ENCODE assay signal across 8 cellular contexts in the genomic region with DNA sequence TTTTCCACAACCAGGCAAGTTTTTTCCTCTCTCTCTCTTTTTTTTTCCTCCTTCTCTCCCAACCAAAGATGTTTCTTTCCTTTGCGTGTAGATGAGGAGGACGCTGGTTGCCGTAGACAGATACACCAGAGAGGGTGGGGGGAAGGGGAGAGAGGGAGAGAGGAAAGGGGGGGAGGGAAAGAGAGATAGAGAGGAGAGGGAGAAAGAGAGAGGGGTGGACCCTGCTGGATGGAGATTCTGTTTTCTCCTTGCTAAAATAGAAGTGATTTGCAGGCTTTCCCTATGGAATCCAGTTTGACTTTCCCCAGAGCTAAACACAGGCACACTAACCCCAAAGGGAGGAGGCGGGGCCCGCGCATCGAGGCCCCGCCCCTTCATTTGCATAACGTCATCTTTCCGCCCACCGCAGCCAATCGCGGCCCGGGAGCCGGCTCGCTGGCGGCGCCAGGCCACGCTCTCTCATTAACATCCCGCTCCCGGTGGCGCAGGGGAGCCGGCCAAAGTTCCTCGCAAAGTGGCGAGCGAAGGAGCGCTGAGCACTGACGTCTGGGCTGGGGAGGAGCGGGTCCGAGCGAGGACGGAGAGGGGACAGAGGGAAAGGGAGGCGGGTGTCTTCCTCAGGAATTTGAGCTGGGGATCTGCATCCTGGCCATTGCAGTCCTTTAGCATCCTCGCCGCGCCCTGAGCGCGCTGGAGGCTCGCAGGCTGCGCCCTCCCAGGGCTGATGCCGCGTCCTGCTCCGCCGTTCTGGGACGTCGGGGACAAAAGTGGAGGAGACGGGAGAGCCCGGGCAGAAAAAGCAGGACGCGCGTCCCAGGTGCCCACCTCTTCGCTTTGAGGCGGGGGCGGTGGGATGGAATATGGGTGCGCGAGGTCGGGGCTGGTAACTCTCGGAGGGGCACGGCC. TPM values are rescaled to one million over a fixed set of nuclear protein-coding genes. Genes with fewer than 3 reads are reported as not detected.
DNase-seq lines count a peak whose midpoint lies in the region; ATAC-seq and TF ChIP-seq lines count a peak whose summit lies in the region.

No MANE protein-coding gene starts in this region.

- 0 out of 2 replicates have a peak, but pooled peaks have one; percentile 4 for TF ChIP-seq CTCF in AG10803 (conservative IDR thresholded peaks at IDR 0.05; ENCODE audit: low read length)
- no peak for TF ChIP-seq CTCF in epithelial cell of esophagus (IDR thresholded peaks at IDR 0.05; ENCODE audit: insufficient read depth, low read depth, low read length, missing control alignments)

- H3K4me3 ChIP-seq in AG10803 (ENCODE audit: low read length) (peak overlapping the region; percentile 93), epithelial cell of esophagus (ENCODE audit: low read length) (peak overlapping the region; percentile 18)

- ATAC-seq in HG03354 (IDR thresholded peaks at IDR 0.05; ENCODE audit: poor library complexity, severe bottlenecking, unreplicated experiment), result peak; percentile 57

- TF ChIP-seq POLR2A in GM19193 (IDR thresholded peaks at IDR 0.05; ENCODE audit: extremely low read depth, insufficient read depth, insufficient read length), result peak; percentile 97

- DNase-seq in AG10803 (ENCODE audit: low read depth) (peak; percentile 96), NCI-H69 (lab: John Stamatoyannopoulos, UW) (peak; percentile 93), epithelial cell of esophagus (ENCODE audit: low read depth) (peak; percentile 91), mucosa of gallbladder (ENCODE audit: low spot score) (peak; percentile 92)
- DNase-seq in activated CD8-positive, alpha-beta memory T cell treated with anti-CD3 and anti-CD28 coated beads, Interleukin-2, amount 50 U/mL, for 48 hours, result peak; percentile 90
- DNase-seq in stimulated activated CD8-positive, alpha-beta memory T cell treated with anti-CD3 and anti-CD28 coated beads, Interleukin-4, amount 100 ng/mL, for 1 hour (ENCODE audit: low read depth in 2 of 2, low spot score in 1 of 2), result peak; percentile 46

RNA-seq across cellular contexts. Expression of gene EBF1, which starts 0.6 kb away (rescaled TPM):
- total RNA-seq in mucosa of gallbladder, result 12.9 TPM

Comparison
In these comparisons a context has a peak if more than half of its experiments do, and no peak if none do; other contexts are left out.
1. Peak in every context shown above with its lines: DNase-seq, ATAC-seq and H3K4me3 ChIP-seq.
2. DNase-seq: peak in every context shown above with its lines; median percentile 96 in AG10803; 93 in NCI-H69; 92 in mucosa of gallbladder; 91 in epithelial cell of esophagus; 90 in activated CD8-positive, alpha-beta memory T cell treated with anti-CD3 and anti-CD28 coated beads, Interleukin-2, amount 50 U/mL, for 48 hours; 46 in stimulated activated CD8-positive, alpha-beta memory T cell treated with anti-CD3 and anti-CD28 coated beads, Interleukin-4, amount 100 ng/mL, for 1 hour.